8 cellular contexts compared by ENCODE assay signal in genomic region chr2:9630001-9630749, GRCh38. TPM values are rescaled to one million over a fixed set of nuclear protein-coding genes. Genes with fewer than 3 reads are reported as not detected.
DNase-seq lines count a peak whose midpoint lies in the region; ATAC-seq, FAIRE-seq and TF ChIP-seq lines count a peak whose summit lies in the region.

No MANE protein-coding gene starts in this region.

- peak overlapping the region; percentile 95 for H3K27ac Mint-ChIP-seq in activated CD4-positive, alpha-beta T cell treated with anti-CD3 and anti-CD28 coated beads for 36 hours

- H3K4me2 ChIP-seq in A549: peak overlapping the region; percentile 92

- intact Hi-C loops in activated CD4-positive, alpha-beta T cell treated with anti-CD3 and anti-CD28 coated beads for 36 hours (cut with DNase I, micrococcal nuclease): loop anchor here (1.0 to 5.0 kb wide), 10 partner anchors 36 to 793 kb away; partner anchors contain the start of genes ADAM17 (in 1 of the 2), CPSF3 (in 1 of the 2), IAH1 (in 1 of the 2) and ITGB1BP1 (in 1 of the 2)

- no peak for TF ChIP-seq EP300 in A549 (IDR thresholded peaks at IDR 0.05)

- under 1% methylated on average over 34 of the region's 75 CpGs for WGBS in A549 (ENCODE audit: missing lambda C conversion rate)

- POLR2A ChIA-PET in A549 (lab: Yijun Ruan, JAX): interaction anchor here (0.5 to 3.8 kb wide), 33 partner anchors 8 to 208 kb away, joined by 3 to 62 read pairs (median 5); partner anchors contain the start of gene ADAM17
- POLR2A ChIA-PET in activated CD4-positive, alpha-beta T cell treated with anti-CD3 and anti-CD28 coated beads for 36 hours (lab: Charles Lee): interaction anchor here (0.6 to 2.0 kb wide), 18 partner anchors 10 to 948 kb away, joined by 3 to 21 read pairs (median 4); partner anchors contain the start of genes ADAM17, ID2 and TAF1B

- H3K27me3 Mint-ChIP-seq in activated CD4-positive, alpha-beta T cell treated with anti-CD3 and anti-CD28 coated beads for 36 hours: no peaks in the 10 kb centered on the region

- no peaks in the 10 kb centered on the region for H3K9me3 Mint-ChIP-seq in activated CD4-positive, alpha-beta T cell treated with anti-CD3 and anti-CD28 coated beads for 36 hours (ENCODE audit: low read depth)

- CTCF ChIA-PET in A549 (lab: Yijun Ruan, JAX): interaction anchor here (0.6 to 6.3 kb wide), 13 partner anchors 9 to 170 kb away, joined by 3 to 53 read pairs (median 4); partner anchors contain the start of gene ADAM17
- CTCF ChIA-PET in activated CD4-positive, alpha-beta T cell treated with anti-CD3 and anti-CD28 coated beads for 36 hours (lab: Charles Lee): interaction anchor here (0.8 to 1.9 kb wide), 7 partner anchors 11 to 169 kb away, joined by 3 to 11 read pairs (median 4); partner anchors contain the start of gene ADAM17

- peaks cover 48% of the 10 kb centered on the region for H3K36me3 Mint-ChIP-seq in activated CD4-positive, alpha-beta T cell treated with anti-CD3 and anti-CD28 coated beads for 36 hours (ENCODE audit: low read depth)

- no peaks in the 10 kb centered on the region for H3K9me3 ChIP-seq in A549

- no peak for TF ChIP-seq POLR2A in A549 (IDR thresholded peaks at IDR 0.05; ENCODE audit: low read length)

- peak overlapping the region; percentile 99 for H3K4me3 Mint-ChIP-seq in activated CD4-positive, alpha-beta T cell treated with anti-CD3 and anti-CD28 coated beads for 36 hours

- ATAC-seq in A549: peak; percentile 58 to 68
- ATAC-seq in GM18868 (IDR thresholded peaks at IDR 0.05; ENCODE audit: unreplicated experiment): peak; percentile 45
- ATAC-seq in HG03103 (IDR thresholded peaks at IDR 0.05; ENCODE audit: low read depth, unreplicated experiment): peak; percentile 30
- ATAC-seq in activated CD4-positive, alpha-beta T cell treated with anti-CD3 and anti-CD28 coated beads for 36 hours: peak; percentile 56

- peaks cover 52% of the 10 kb centered on the region for H3K4me1 Mint-ChIP-seq in activated CD4-positive, alpha-beta T cell treated with anti-CD3 and anti-CD28 coated beads for 36 hours

- no peak for FAIRE-seq in A549 (lab: Jason Lieb, UNC)

- H3K4me3 ChIP-seq in A549: peak overlapping the region; percentile 93

- DNase-seq in A549 (ENCODE audit: low read depth in 1 of 2, low spot score in 1 of 2) (peak; percentile 62 to 81), NCI-H345 treated with DMSO at 0.1 percent for 48 hours (lab: John Stamatoyannopoulos, UW; ENCODE audit: unreplicated experiment) (peak; percentile 85), cerebellum (ENCODE audit: low spot score) (peak; percentile 76), left kidney (ENCODE audit: low read depth, low spot score) (peak; percentile 95)
- DNase-seq in activated CD4-positive, alpha-beta T cell treated with anti-CD3 and anti-CD28 coated beads for 36 hours: peak; percentile 88
- DNase-seq in stimulated activated CD4-positive, alpha-beta T cell treated with anti-CD3 and anti-CD28 coated beads, Interleukin-2, amount 100 ng/mL, for 24 hours: peak; percentile 79

- peaks cover 45% of the 10 kb centered on the region for H3K4me1 ChIP-seq in A549

- TF ChIP-seq CTCF in A549 (IDR thresholded peaks at IDR 0.05): no peak

- H3K27ac ChIP-seq in A549: peak overlapping the region; percentile 96 to 97

- no peak; a peak in 1 of 5 replicates for TF ChIP-seq RAD21 in A549 (conservative IDR thresholded peaks at IDR 0.05 in 1 of 2, IDR thresholded peaks at IDR 0.05 in 1 of 2)

TF ChIP-seq in A549, 52 proteins besides CTCF, POLR2A, EP300 and RAD21:
- TF ChIP-seq SMC3 (IDR thresholded peaks at IDR 0.05): peak; percentile 31; the same call in 2 of the 3 replicates
- TF ChIP-seq EHF (CRISPR knock-in tag; IDR thresholded peaks at IDR 0.05): no peak
- TF ChIP-seq GATA3 (IDR thresholded peaks at IDR 0.05; ENCODE audit: borderline replicate concordance): peak; percentile 43; the same call in 1 of the 2 replicates
- no peak for TF ChIP-seq MAZ (IDR thresholded peaks at IDR 0.05; ENCODE audit: borderline replicate concordance, low read depth, low read length)
- no peak for TF ChIP-seq MAFK (IDR thresholded peaks at IDR 0.05; ENCODE audit: partially characterized antibody)
- no peak for TF ChIP-seq ZNF302 (CRISPR knock-in tag; IDR thresholded peaks at IDR 0.05)
- no peak for TF ChIP-seq JUNB (IDR thresholded peaks at IDR 0.05)
- no peak for TF ChIP-seq ZC3H11A (IDR thresholded peaks at IDR 0.05)
- peak; percentile 45; the same call in 1 of the 2 replicates for TF ChIP-seq MAX (IDR thresholded peaks at IDR 0.05)
- TF ChIP-seq CBX2 (IDR thresholded peaks at IDR 0.05; ENCODE audit: borderline replicate concordance, low read depth): no peak
- no peak for TF ChIP-seq BCL3 (IDR thresholded peaks at IDR 0.05)
- TF ChIP-seq E2F6 (IDR thresholded peaks at IDR 0.05; ENCODE audit: borderline replicate concordance, low read depth): no peak; the same call in 1 of the 2 replicates
- TF ChIP-seq TP53 (CRISPR knock-in tag; IDR thresholded peaks at IDR 0.05): peak; percentile 86
- no peak for TF ChIP-seq KDM5A (IDR thresholded peaks at IDR 0.05)

RNA-seq across cellular contexts. Expression of gene YWHAQ, which starts 0.6 kb away (rescaled TPM):
- polyA plus RNA-seq in A549 (2011; rRNA removed) (672 and 833 TPM in 2 replicates), A549 (2017; fragmentation: RNase III; extraction: RNeasy Plus Mini Kit Qiagen cat#74134 plus additional on column Dnase treatment) (661 to 703 TPM (median 686 TPM) in 3 replicates)
- 326 and 355 TPM in 2 replicates for polyA plus RNA-seq in A549 (2012; cell fraction: cytosol; rRNA removed)
- polyA plus RNA-seq in A549 (2012; cell fraction: nucleus; rRNA removed): 176 and 207 TPM in 2 replicates
- polyA minus RNA-seq in A549 (2011; rRNA and poly(A)+ RNA removed): 310 and 393 TPM in 2 replicates
- 100 to 1,000 TPM; 370 to 508 TPM for total RNA-seq in activated CD4-positive, alpha-beta T cell treated with anti-CD3 and anti-CD28 coated beads for 36 hours
- total RNA-seq in cerebellum: 467 TPM

Comparison
In these comparisons a context has a peak if more than half of its experiments do, and no peak if none do; other contexts are left out.
1. Peak in every context shown above with its lines: DNase-seq, ATAC-seq, H3K4me3 ChIP-seq and H3K27ac ChIP-seq.